Comparison of ENCODE assay signal across 21 cellular contexts in genomic region chr5:7329712-7330111, GRCh38.
"Had no signal": no experiment of that assay in that cellular context is flagged by ENCODE, and none has a peak within 500 bp of the region (broad histone marks: within the 10 kb centered on the region; RNA-seq: fewer than 3 reads in every experiment).

No MANE protein-coding gene starts in this region.

- H3K36me3 Mint-ChIP-seq: activated naive CD4-positive, alpha-beta T cell treated with anti-CD3 and anti-CD28 coated beads, Interleukin-2, amount 50 U/mL, for 24 hours; stimulated activated effector memory CD8-positive, alpha-beta T cell treated with anti-CD3 and anti-CD28 coated beads, Interleukin-12 subunit alpha, Interleukin-12 subunit beta, amount 100 ng/mL, for 72 hours; T-cell had no signal

- H3K27me3 Mint-ChIP-seq: activated CD4-positive, alpha-beta T cell treated with anti-CD3 and anti-CD28 coated beads, Interleukin-2, amount 10 ng/mL, durations not matched to agents 7 days and 5 days had no signal

- H3K27me3 ChIP-seq: esophagus muscularis mucosa, ovary, stomach, upper lobe of left lung had no signal

- H3K36me3 ChIP-seq: esophagus muscularis mucosa, heart right ventricle, ovary, stomach, upper lobe of left lung had no signal

- H3K4me1 ChIP-seq: esophagus muscularis mucosa, heart right ventricle, psoas muscle, stomach, upper lobe of left lung had no signal

- H3K4me3 ChIP-seq: esophagus muscularis mucosa, heart right ventricle, ovary, psoas muscle, skin epidermis, stomach, upper lobe of left lung had no signal

- H3K27ac ChIP-seq: esophagus muscularis mucosa, heart right ventricle, ovary, psoas muscle, skin epidermis, stomach, upper lobe of left lung had no signal

- H3K4me1 Mint-ChIP-seq: activated CD4-positive, alpha-beta T cell treated with anti-CD3 and anti-CD28 coated beads, Interleukin-2, amount 10 ng/mL, durations not matched to agents 7 days and 5 days; activated naive CD4-positive, alpha-beta T cell treated with anti-CD3 and anti-CD28 coated beads, Interleukin-2, amount 50 U/mL, for 24 hours; naive thymus-derived CD8-positive, alpha-beta T cell; stimulated activated effector memory CD8-positive, alpha-beta T cell treated with anti-CD3 and anti-CD28 coated beads, Interleukin-12 subunit alpha, Interleukin-12 subunit beta, amount 100 ng/mL, for 72 hours; T-cell had no signal

- H3K27ac Mint-ChIP-seq: activated CD4-positive, alpha-beta T cell treated with anti-CD3 and anti-CD28 coated beads, Interleukin-2, amount 10 ng/mL, durations not matched to agents 7 days and 5 days; activated CD8-positive, alpha-beta T cell treated with anti-CD3 and anti-CD28 coated beads, Interleukin-2, amount 10 ng/mL, durations not matched to agents 7 days and 5 days; activated naive CD4-positive, alpha-beta T cell treated with anti-CD3 and anti-CD28 coated beads, Interleukin-2, amount 50 U/mL, for 24 hours; naive thymus-derived CD8-positive, alpha-beta T cell; stimulated activated effector memory CD8-positive, alpha-beta T cell treated with anti-CD3 and anti-CD28 coated beads, Interleukin-12 subunit alpha, Interleukin-12 subunit beta, amount 100 ng/mL, for 72 hours; T-cell had no signal

- DNase-seq: activated CD4-positive, alpha-beta T cell treated with anti-CD3 and anti-CD28 coated beads, Interleukin-2, amount 10 ng/mL, durations not matched to agents 7 days and 5 days; activated CD8-positive, alpha-beta memory T cell treated with anti-CD3 and anti-CD28 coated beads, Interleukin-2, amount 50 U/mL, for 4 hours; activated CD8-positive, alpha-beta T cell treated with anti-CD3 and anti-CD28 coated beads, Interleukin-2, amount 10 ng/mL, durations not matched to agents 7 days and 5 days; activated effector memory CD4-positive, alpha-beta T cell treated with anti-CD3 and anti-CD28 coated beads, Interleukin-2, amount 50 U/mL, for 16 hours; activated T-cell treated with anti-CD3 and anti-CD28 coated beads, Interleukin-2, amount 50 U/mL, for 48 hours; effector CD4-positive, alpha-beta T cell; heart right ventricle; kidney glomerular epithelial cell; mesenchymal stem cell; naive thymus-derived CD8-positive, alpha-beta T cell; ovary; psoas muscle; right cardiac atrium; stimulated activated CD4-positive, alpha-beta T cell treated with anti-CD3 and anti-CD28 coated beads, Interleukin-4, amount 100 ng/mL, for 24 hours; stomach; T-cell; upper lobe of left lung had no signal

- H3K9me3 ChIP-seq: esophagus muscularis mucosa, ovary, psoas muscle, upper lobe of left lung had no signal

- ATAC-seq: activated CD8-positive, alpha-beta T cell treated with anti-CD3 and anti-CD28 coated beads, Interleukin-2, amount 10 ng/mL, durations not matched to agents 7 days and 5 days; heart right ventricle; naive thymus-derived CD8-positive, alpha-beta T cell; psoas muscle; right cardiac atrium; stimulated activated effector memory CD8-positive, alpha-beta T cell treated with anti-CD3 and anti-CD28 coated beads, Interleukin-12 subunit alpha, Interleukin-12 subunit beta, amount 100 ng/mL, for 72 hours; T-cell had no signal

- H3K4me3 Mint-ChIP-seq: activated CD4-positive, alpha-beta T cell treated with anti-CD3 and anti-CD28 coated beads, Interleukin-2, amount 10 ng/mL, durations not matched to agents 7 days and 5 days; activated CD8-positive, alpha-beta T cell treated with anti-CD3 and anti-CD28 coated beads, Interleukin-2, amount 10 ng/mL, durations not matched to agents 7 days and 5 days; activated naive CD4-positive, alpha-beta T cell treated with anti-CD3 and anti-CD28 coated beads, Interleukin-2, amount 50 U/mL, for 24 hours; naive thymus-derived CD8-positive, alpha-beta T cell; stimulated activated effector memory CD8-positive, alpha-beta T cell treated with anti-CD3 and anti-CD28 coated beads, Interleukin-12 subunit alpha, Interleukin-12 subunit beta, amount 100 ng/mL, for 72 hours; T-cell had no signal

- H3K9me3 Mint-ChIP-seq: activated CD4-positive, alpha-beta T cell treated with anti-CD3 and anti-CD28 coated beads, Interleukin-2, amount 10 ng/mL, durations not matched to agents 7 days and 5 days; activated naive CD4-positive, alpha-beta T cell treated with anti-CD3 and anti-CD28 coated beads, Interleukin-2, amount 50 U/mL, for 24 hours had no signal
